In genomic region chr18:58402951-58403702, GRCh38 we compare ENCODE assay signal across 2 cellular contexts.
TF ChIP-seq lines count a peak whose summit lies in the region.

No MANE protein-coding gene starts in this region.

TF ChIP-seq in HEK293, 187 proteins besides CTCF, POLR2A, EP300 and RAD21 (continued from another document):
- no peak for TF ChIP-seq PRDM10 (tag by site-specific recombination; IDR thresholded peaks at IDR 0.05)
- TF ChIP-seq ZNF704 (tag by site-specific recombination; IDR thresholded peaks at IDR 0.05), result no peak
- peak; percentile 34; the same call in 1 of the 2 replicates for TF ChIP-seq PRDM4 (tag by site-specific recombination; IDR thresholded peaks at IDR 0.05)
- TF ChIP-seq ZNF629 (tag by site-specific recombination; IDR thresholded peaks at IDR 0.05), result no peak

TF ChIP-seq in HepG2, 621 proteins besides CTCF, POLR2A, EP300 and RAD21 (continued from another document and continues in another):
- TF ChIP-seq, protein P1, sequence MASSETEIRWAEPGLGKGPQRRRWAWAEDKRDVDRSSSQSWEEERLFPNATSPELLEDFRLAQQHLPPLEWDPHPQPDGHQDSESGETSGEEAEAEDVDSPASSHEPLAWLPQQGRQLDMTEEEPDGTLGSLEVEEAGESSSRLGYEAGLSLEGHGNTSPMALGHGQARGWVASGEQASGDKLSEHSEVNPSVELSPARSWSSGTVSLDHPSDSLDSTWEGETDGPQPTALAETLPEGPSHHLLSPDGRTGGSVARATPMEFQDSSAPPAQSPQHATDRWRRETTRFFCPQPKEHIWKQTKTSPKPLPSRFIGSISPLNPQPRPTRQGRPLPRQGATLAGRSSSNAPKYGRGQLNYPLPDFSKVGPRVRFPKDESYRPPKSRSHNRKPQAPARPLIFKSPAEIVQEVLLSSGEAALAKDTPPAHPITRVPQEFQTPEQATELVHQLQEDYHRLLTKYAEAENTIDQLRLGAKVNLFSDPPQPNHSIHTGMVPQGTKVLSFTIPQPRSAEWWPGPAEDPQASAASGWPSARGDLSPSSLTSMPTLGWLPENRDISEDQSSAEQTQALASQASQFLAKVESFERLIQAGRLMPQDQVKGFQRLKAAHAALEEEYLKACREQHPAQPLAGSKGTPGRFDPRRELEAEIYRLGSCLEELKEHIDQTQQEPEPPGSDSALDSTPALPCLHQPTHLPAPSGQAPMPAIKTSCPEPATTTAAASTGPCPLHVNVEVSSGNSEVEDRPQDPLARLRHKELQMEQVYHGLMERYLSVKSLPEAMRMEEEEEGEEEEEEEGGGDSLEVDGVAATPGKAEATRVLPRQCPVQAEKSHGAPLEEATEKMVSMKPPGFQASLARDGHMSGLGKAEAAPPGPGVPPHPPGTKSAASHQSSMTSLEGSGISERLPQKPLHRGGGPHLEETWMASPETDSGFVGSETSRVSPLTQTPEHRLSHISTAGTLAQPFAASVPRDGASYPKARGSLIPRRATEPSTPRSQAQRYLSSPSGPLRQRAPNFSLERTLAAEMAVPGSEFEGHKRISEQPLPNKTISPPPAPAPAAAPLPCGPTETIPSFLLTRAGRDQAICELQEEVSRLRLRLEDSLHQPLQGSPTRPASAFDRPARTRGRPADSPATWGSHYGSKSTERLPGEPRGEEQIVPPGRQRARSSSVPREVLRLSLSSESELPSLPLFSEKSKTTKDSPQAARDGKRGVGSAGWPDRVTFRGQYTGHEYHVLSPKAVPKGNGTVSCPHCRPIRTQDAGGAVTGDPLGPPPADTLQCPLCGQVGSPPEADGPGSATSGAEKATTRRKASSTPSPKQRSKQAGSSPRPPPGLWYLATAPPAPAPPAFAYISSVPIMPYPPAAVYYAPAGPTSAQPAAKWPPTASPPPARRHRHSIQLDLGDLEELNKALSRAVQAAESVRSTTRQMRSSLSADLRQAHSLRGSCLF (CRISPR knock-in tag; IDR thresholded peaks at IDR 0.05; ENCODE audit: borderline replicate concordance), result no peak; the same call in 1 of the 2 replicates
- peak; percentile 80; the same call in 1 of the 2 replicates for TF ChIP-seq SMYD3 (CRISPR knock-in tag; IDR thresholded peaks at IDR 0.05)
- no peak for TF ChIP-seq DNMT3B (CRISPR knock-in tag; conservative IDR thresholded peaks at IDR 0.05)
- no peak for TF ChIP-seq DMAP1 (CRISPR knock-in tag; IDR thresholded peaks at IDR 0.05)
- TF ChIP-seq ZNF350 (CRISPR knock-in tag; IDR thresholded peaks at IDR 0.05; ENCODE audit: borderline replicate concordance, low read depth), result peak; percentile 84; the same call in 1 of the 2 replicates
- no peak for TF ChIP-seq ZNF660 (CRISPR knock-in tag; IDR thresholded peaks at IDR 0.05; ENCODE audit: borderline replicate concordance, low read depth)
- peak in 1 of 2 experiments; percentile 42; a peak in 1 of 4 replicates for TF ChIP-seq KLF16 (CRISPR knock-in tag; IDR thresholded peaks at IDR 0.05)
- TF ChIP-seq ZNF253 (CRISPR knock-in tag; IDR thresholded peaks at IDR 0.05; ENCODE audit: borderline replicate concordance), result peak; percentile 70; the same call in 1 of the 2 replicates
- TF ChIP-seq, protein P2, sequence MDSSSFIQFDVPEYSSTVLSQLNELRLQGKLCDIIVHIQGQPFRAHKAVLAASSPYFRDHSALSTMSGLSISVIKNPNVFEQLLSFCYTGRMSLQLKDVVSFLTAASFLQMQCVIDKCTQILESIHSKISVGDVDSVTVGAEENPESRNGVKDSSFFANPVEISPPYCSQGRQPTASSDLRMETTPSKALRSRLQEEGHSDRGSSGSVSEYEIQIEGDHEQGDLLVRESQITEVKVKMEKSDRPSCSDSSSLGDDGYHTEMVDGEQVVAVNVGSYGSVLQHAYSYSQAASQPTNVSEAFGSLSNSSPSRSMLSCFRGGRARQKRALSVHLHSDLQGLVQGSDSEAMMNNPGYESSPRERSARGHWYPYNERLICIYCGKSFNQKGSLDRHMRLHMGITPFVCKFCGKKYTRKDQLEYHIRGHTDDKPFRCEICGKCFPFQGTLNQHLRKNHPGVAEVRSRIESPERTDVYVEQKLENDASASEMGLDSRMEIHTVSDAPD (CRISPR knock-in tag; IDR thresholded peaks at IDR 0.05), result peak; percentile 55; the same call in 1 of the 2 replicates
- no peak for TF ChIP-seq ZSCAN12 (CRISPR knock-in tag; IDR thresholded peaks at IDR 0.05)
- TF ChIP-seq ZNF280D (CRISPR knock-in tag; IDR thresholded peaks at IDR 0.05), result peak; percentile 81; the same call in 1 of the 2 replicates
- TF ChIP-seq ATF7 (IDR thresholded peaks at IDR 0.05), result no peak
- TF ChIP-seq ATF7 (CRISPR knock-in tag; IDR thresholded peaks at IDR 0.05), result 0 out of 2 replicates have a peak, but pooled peaks have one; percentile 59
- TF ChIP-seq ZNF770 (CRISPR knock-in tag; IDR thresholded peaks at IDR 0.05), result no peak
- peak; percentile 80 for TF ChIP-seq ISL2 (CRISPR knock-in tag; IDR thresholded peaks at IDR 0.05)
- no peak for TF ChIP-seq ZFP82 (CRISPR knock-in tag; IDR thresholded peaks at IDR 0.05; ENCODE audit: borderline replicate concordance)
- TF ChIP-seq PAF1 (CRISPR knock-in tag; IDR thresholded peaks at IDR 0.05), result peak; percentile 97
- TF ChIP-seq, protein P3, sequence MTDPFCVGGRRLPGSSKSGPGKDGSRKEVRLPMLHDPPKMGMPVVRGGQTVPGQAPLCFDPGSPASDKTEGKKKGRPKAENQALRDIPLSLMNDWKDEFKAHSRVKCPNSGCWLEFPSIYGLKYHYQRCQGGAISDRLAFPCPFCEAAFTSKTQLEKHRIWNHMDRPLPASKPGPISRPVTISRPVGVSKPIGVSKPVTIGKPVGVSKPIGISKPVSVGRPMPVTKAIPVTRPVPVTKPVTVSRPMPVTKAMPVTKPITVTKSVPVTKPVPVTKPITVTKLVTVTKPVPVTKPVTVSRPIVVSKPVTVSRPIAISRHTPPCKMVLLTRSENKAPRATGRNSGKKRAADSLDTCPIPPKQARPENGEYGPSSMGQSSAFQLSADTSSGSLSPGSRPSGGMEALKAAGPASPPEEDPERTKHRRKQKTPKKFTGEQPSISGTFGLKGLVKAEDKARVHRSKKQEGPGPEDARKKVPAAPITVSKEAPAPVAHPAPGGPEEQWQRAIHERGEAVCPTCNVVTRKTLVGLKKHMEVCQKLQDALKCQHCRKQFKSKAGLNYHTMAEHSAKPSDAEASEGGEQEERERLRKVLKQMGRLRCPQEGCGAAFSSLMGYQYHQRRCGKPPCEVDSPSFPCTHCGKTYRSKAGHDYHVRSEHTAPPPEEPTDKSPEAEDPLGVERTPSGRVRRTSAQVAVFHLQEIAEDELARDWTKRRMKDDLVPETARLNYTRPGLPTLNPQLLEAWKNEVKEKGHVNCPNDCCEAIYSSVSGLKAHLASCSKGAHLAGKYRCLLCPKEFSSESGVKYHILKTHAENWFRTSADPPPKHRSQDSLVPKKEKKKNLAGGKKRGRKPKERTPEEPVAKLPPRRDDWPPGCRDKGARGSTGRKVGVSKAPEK (CRISPR knock-in tag; IDR thresholded peaks at IDR 0.05; ENCODE audit: borderline replicate concordance), result peak; percentile 48; the same call in 1 of the 2 replicates
- TF ChIP-seq ZNF44 (CRISPR knock-in tag; IDR thresholded peaks at IDR 0.05), result no peak
- peak; percentile 77; the same call in 1 of the 2 replicates for TF ChIP-seq CCDC6 (CRISPR knock-in tag; IDR thresholded peaks at IDR 0.05)
- TF ChIP-seq KLF11 (CRISPR knock-in tag; IDR thresholded peaks at IDR 0.05), result no peak
- no peak for TF ChIP-seq ZNF33A (CRISPR knock-in tag; IDR thresholded peaks at IDR 0.05; ENCODE audit: borderline replicate concordance)
- TF ChIP-seq ZNF850 (CRISPR knock-in tag; conservative IDR thresholded peaks at IDR 0.05), result no peak
- TF ChIP-seq ZNF720 (CRISPR knock-in tag; IDR thresholded peaks at IDR 0.05), result no peak
- TF ChIP-seq BATF2 (CRISPR knock-in tag; IDR thresholded peaks at IDR 0.05), result 0 out of 2 replicates have a peak, but pooled peaks have one; percentile 47
- TF ChIP-seq AHR (CRISPR knock-in tag; IDR thresholded peaks at IDR 0.05), result peak; percentile 36; the same call in 1 of the 2 replicates
- no peak for TF ChIP-seq ZNF841 (CRISPR knock-in tag; IDR thresholded peaks at IDR 0.05; ENCODE audit: borderline replicate concordance)
- peak; percentile 68; the same call in 1 of the 2 replicates for TF ChIP-seq HBP1 (CRISPR knock-in tag; IDR thresholded peaks at IDR 0.05; ENCODE audit: low read depth)
- TF ChIP-seq PRDM4 (CRISPR knock-in tag; IDR thresholded peaks at IDR 0.05; ENCODE audit: borderline replicate concordance), result no peak
- no peak for TF ChIP-seq ZNF383 (CRISPR knock-in tag; IDR thresholded peaks at IDR 0.05; ENCODE audit: borderline replicate concordance)
- no peak for TF ChIP-seq TRIM22 (IDR thresholded peaks at IDR 0.05)
- no peak for TF ChIP-seq ZNF34 (CRISPR knock-in tag; IDR thresholded peaks at IDR 0.05; ENCODE audit: borderline replicate concordance)
- no peak for TF ChIP-seq HOXA9 (CRISPR knock-in tag; IDR thresholded peaks at IDR 0.05; ENCODE audit: borderline replicate concordance)
- TF ChIP-seq GATAD1 (CRISPR knock-in tag; IDR thresholded peaks at IDR 0.05), result peak; percentile 55
- TF ChIP-seq YY1 (IDR thresholded peaks at IDR 0.05; ENCODE audit: insufficient read depth, insufficient replicate concordance, low read depth, low read length), result no peak
- TF ChIP-seq KDM6A (CRISPR knock-in tag; IDR thresholded peaks at IDR 0.05; ENCODE audit: low read depth), result 0 out of 2 replicates have a peak, but pooled peaks have one; percentile 27
